ENCODE assay signal across 15 cellular contexts in genomic region chr21:39712976-39713375, GRCh38. TPM values are rescaled to one million over a fixed set of nuclear protein-coding genes. Genes with fewer than 3 reads are reported as not detected.
A peak's percentile ranks its signal among the peaks of the same experiment; 100 is the strongest.
DNase-seq lines count a peak whose midpoint lies in the region; ATAC-seq, FAIRE-seq and TF ChIP-seq lines count a peak whose summit lies in the region.
"Had no signal": no experiment of that assay in that cellular context is flagged by ENCODE, and none has a peak within 500 bp of the region (broad histone marks: within the 10 kb centered on the region; RNA-seq: fewer than 3 reads in every experiment).

No MANE protein-coding gene starts in this region.

- no TSS peak for BruUV-seq in K562 (replicated peaks; lab: Mats Ljungman, UMichigan)

- TF ChIP-seq RAD21 in K562 (CRISPR knock-in tag; conservative IDR thresholded peaks at IDR 0.05 in 1 of 2, IDR thresholded peaks at IDR 0.05 in 1 of 2): peak in 1 of 2 experiments; percentile 26; a peak in 1 of 4 replicates

- ATAC-seq in K562 (peak; percentile 77), HG03442 (IDR thresholded peaks at IDR 0.05; ENCODE audit: unreplicated experiment) (no peak), GM19452 (IDR thresholded peaks at IDR 0.05; ENCODE audit: unreplicated experiment) (no peak)
- ATAC-seq: T-cell, upper lobe of right lung had no signal

- TF ChIP-seq CTCF in K562 (IDR thresholded peaks at IDR 0.05 in 2 of 3, conservative IDR thresholded peaks at IDR 0.05 in 1 of 3; ENCODE audit: insufficient read depth in 2 of 3, low read depth in 1 of 3, low read length in 3 of 3) (peak; percentile 13 to 31 (median 20); a peak in 2 of 6 replicates), prostate gland (IDR thresholded peaks at IDR 0.05) (no peak)

- in situ Hi-C loops in K562 (cut with MboI): no loop called here

- DNase-seq in NCI-H82 (lab: John Stamatoyannopoulos, UW) (peak; percentile 20), NCI-H82 treated with DMSO at 0.1 percent for 48 hours (lab: John Stamatoyannopoulos, UW; ENCODE audit: unreplicated experiment) (no peak), NCI-H345 treated with DMSO at 0.1 percent for 48 hours (lab: John Stamatoyannopoulos, UW; ENCODE audit: unreplicated experiment) (peak; percentile 46), K562 (ENCODE audit: extremely low read depth in 1 of 4, low spot score in 3 of 4) (peak in 3 of 4 experiments; percentile 14 to 22 (median 18)), glomerular visceral epithelial cell (ENCODE audit: extremely low spot score) (no peak), prostate gland (ENCODE audit: low spot score) (no peak)
- DNase-seq: activated T-cell treated with anti-CD3 and anti-CD28 coated beads, Interleukin-2, amount 50 U/mL, for 48 hours; GM23248; midbrain; PC-9; stimulated activated CD4-positive, alpha-beta T cell treated with anti-CD3 and anti-CD28 coated beads, Interleukin-15, amount 100 ng/mL, for 24 hours; T-cell; upper lobe of right lung had no signal

- H3K4me1 ChIP-seq in K562 (replicated peaks in 1 of 2; ENCODE audit: control insufficient read depth in 2 of 2, insufficient read depth in 2 of 2, low read length in 2 of 2): no peaks in the 10 kb centered on the region
- no peaks in the 10 kb centered on the region for H3K4me1 ChIP-seq in prostate gland (replicated peaks)
- H3K4me1 ChIP-seq: upper lobe of right lung had no signal

- intact Hi-C loops in K562 (cut with micrococcal nuclease) (no loop called here), prostate gland (cut with DNase I) (no loop called here)

- H3K9me3 ChIP-seq in K562 (replicated peaks; ENCODE audit: control insufficient read depth, insufficient read depth, low read depth, low read length) (no peaks in the 10 kb centered on the region), prostate gland (no peaks in the 10 kb centered on the region)
- H3K9me3 ChIP-seq: upper lobe of right lung had no signal

- H3K27me3 ChIP-seq in K562 (ENCODE audit: control insufficient read depth in 2 of 2, insufficient read depth in 2 of 2, low read length in 2 of 2) (peaks cover 0 to 12% of the 10 kb centered on the region in 2 experiments; a peak in 1 of 5 replicates), prostate gland (replicated peaks; ENCODE audit: insufficient read depth) (no peaks in the 10 kb centered on the region)

- no peak overlapping the region for H3K4me3 ChIP-seq in K562
- no peak overlapping the region for H3K4me3 ChIP-seq in prostate gland
- H3K4me3 ChIP-seq: GM23248, PC-9, upper lobe of right lung had no signal

- no peaks in the 10 kb centered on the region for H3K79me2 ChIP-seq in K562 (ENCODE audit: control insufficient read depth, insufficient read depth, low read length)

- H3K9me1 ChIP-seq in K562 (ENCODE audit: control insufficient read depth, insufficient read depth, low read length): no peaks in the 10 kb centered on the region

- WGBS in K562 (ENCODE audit: insufficient coverage, low coverage, missing lambda C conversion rate): 0% methylated on average over 3 of the region's 3 CpGs
- 66% methylated on average over 3 of the region's 3 CpGs for WGBS in prostate gland

- no peak overlapping the region for H2AFZ ChIP-seq in K562 (ENCODE audit: low read depth, low read length)
- H2AFZ ChIP-seq: GM23248, PC-9 had no signal

- POLR2A ChIA-PET in K562 (lab: Yijun Ruan, JAX): no interaction called here

- TF ChIP-seq POLR2A in K562 (conservative IDR thresholded peaks at IDR 0.05) (no peak), prostate gland (IDR thresholded peaks at IDR 0.05) (no peak)

- FAIRE-seq in K562 (lab: Jason Lieb, UNC): no peak

- no peaks in the 10 kb centered on the region for H3K36me3 ChIP-seq in K562 (ENCODE audit: control insufficient read depth, insufficient read depth, low read length)
- no peaks in the 10 kb centered on the region for H3K36me3 ChIP-seq in prostate gland
- H3K36me3 ChIP-seq: upper lobe of right lung had no signal

- no peak overlapping the region for H3K9ac ChIP-seq in K562 (ENCODE audit: insufficient read depth in 1 of 2, low read depth in 2 of 2, low read length in 2 of 2)
- H3K9ac ChIP-seq: GM23248 had no signal

- TF ChIP-seq EP300 in K562 (IDR thresholded peaks at IDR 0.05; ENCODE audit: low read length): no peak

- CTCF ChIA-PET in K562 (lab: Yijun Ruan, JAX; ENCODE audit: low intra/inter-chr PET ratio): interaction anchor here (1.2 kb wide), 1 partner anchor 195 kb away, joined by 6 read pairs; no protein-coding TSS in a partner anchor

- no peaks in the 10 kb centered on the region for H4K20me1 ChIP-seq in K562 (replicated peaks; ENCODE audit: control insufficient read depth, insufficient read depth, low read length)

- H3K27ac ChIP-seq in K562 (ENCODE audit: extremely low read depth, low read depth, low read length) (no peak overlapping the region), prostate gland (no peak overlapping the region)
- H3K27ac ChIP-seq: GM23248, PC-9, upper lobe of right lung had no signal

- no peak overlapping the region for H3K4me2 ChIP-seq in K562 (ENCODE audit: insufficient read depth, low read length)
- H3K4me2 ChIP-seq: PC-9 had no signal

TF ChIP-seq in K562, 482 proteins besides CTCF, POLR2A, EP300 and RAD21 (continues in another document):
- no peak for TF ChIP-seq GABPB1 (CRISPR knock-in tag; IDR thresholded peaks at IDR 0.05)
- no peak for TF ChIP-seq ASH1L (IDR thresholded peaks at IDR 0.05; ENCODE audit: borderline replicate concordance, low read depth, partially characterized antibody)
- no peak for TF ChIP-seq ARID4B (CRISPR knock-in tag; IDR thresholded peaks at IDR 0.05)
- TF ChIP-seq ZNF75A (CRISPR knock-in tag; IDR thresholded peaks at IDR 0.05): no peak
- TF ChIP-seq SMARCC2 (IDR thresholded peaks at IDR 0.05; ENCODE audit: low read depth): no peak
- TF ChIP-seq SLC30A9 (CRISPR knock-in tag; IDR thresholded peaks at IDR 0.05): no peak
- TF ChIP-seq ZNF655 (CRISPR knock-in tag; IDR thresholded peaks at IDR 0.05): no peak
- TF ChIP-seq ZNF224 (CRISPR knock-in tag; IDR thresholded peaks at IDR 0.05): no peak
- TF ChIP-seq ZFPM2 (CRISPR knock-in tag; IDR thresholded peaks at IDR 0.05): no peak
- no peak for TF ChIP-seq TEAD2 (tag; IDR thresholded peaks at IDR 0.05)

RNA-seq across cellular contexts. Expression of gene IGSF5, which starts 32.0 kb away (rescaled TPM):
- not detected in 2 replicates for total RNA-seq in K562 (2011; cell fraction: chromatin; rRNA removed; ENCODE audit: low replicate concordance)
- total RNA-seq in K562 (2011; cell fraction: nucleolus; rRNA removed): not detected in 2 replicates
- not detected in 2 replicates for total RNA-seq in K562 (2011; cell fraction: nucleoplasm; rRNA removed)
- total RNA-seq in K562 (2014; rRNA removed): not detected in 2 replicates
- total RNA-seq in K562 (2014; rRNA removed; fragmentation: Illumina TruSeq; extraction: Trizol): not detected in 2 replicates
- total RNA-seq in K562 (2015; rRNA removed; fragmentation: Illumina TruSeq; extraction: Trizol): not detected in 2 replicates
- total RNA-seq in K562 (2021): not detected in 2 replicates
- polyA plus RNA-seq in K562 (2011; rRNA removed): not detected in 2 replicates
- polyA plus RNA-seq in K562 (2011; cell fraction: cytosol; rRNA removed): not detected in 2 replicates
- polyA plus RNA-seq in K562 (2011; cell fraction: nucleus; rRNA removed): not detected in 2 replicates
- polyA plus RNA-seq in K562 (2012): 0.15 TPM in 1 of 2 replicates, not detected in the other
- polyA plus RNA-seq in K562 (2014; fragmentation: Illumina TruSeq; extraction: Trizol): not detected in 2 replicates
- not detected for polyA plus RNA-seq in K562 (2014; fragmentation: Nextera tagmentation; extraction: Ambion mirVana)
- not detected in 2 replicates for polyA plus RNA-seq in K562 (2014; rRNA removed)
- polyA minus RNA-seq in K562 (2011; rRNA and poly(A)+ RNA removed): not detected in 2 replicates
- not detected in 2 replicates for polyA minus RNA-seq in K562 (2011; cell fraction: cytosol; rRNA and poly(A)+ RNA removed)
- polyA minus RNA-seq in K562 (2011; cell fraction: nucleus; rRNA and poly(A)+ RNA removed): not detected in 2 replicates
- total RNA-seq in prostate gland: 1 to 10 TPM in 1 of 2 donors, not detected in 1; 1.7 TPM
- total RNA-seq: GM23248, PC-9, T-cell, upper lobe of right lung had no signal
- polyA plus RNA-seq: GM23248 had no signal

Comparison
In these comparisons a context has a peak if more than half of its experiments do, and no peak if none do; other contexts are left out.
1. DNase-seq: peak in NCI-H82 (single experiment), NCI-H345 treated with DMSO at 0.1 percent for 48 hours (single experiment) and K562 (3 of 4); none in NCI-H82 treated with DMSO at 0.1 percent for 48 hours (single experiment), glomerular visceral epithelial cell (single experiment) and prostate gland (single experiment).
2. CTCF ChIP-seq: peak in K562 (3 of 3); none in prostate gland (0 of 4).